ENCODE assay signal across 1 cellular context in the genomic region with DNA sequence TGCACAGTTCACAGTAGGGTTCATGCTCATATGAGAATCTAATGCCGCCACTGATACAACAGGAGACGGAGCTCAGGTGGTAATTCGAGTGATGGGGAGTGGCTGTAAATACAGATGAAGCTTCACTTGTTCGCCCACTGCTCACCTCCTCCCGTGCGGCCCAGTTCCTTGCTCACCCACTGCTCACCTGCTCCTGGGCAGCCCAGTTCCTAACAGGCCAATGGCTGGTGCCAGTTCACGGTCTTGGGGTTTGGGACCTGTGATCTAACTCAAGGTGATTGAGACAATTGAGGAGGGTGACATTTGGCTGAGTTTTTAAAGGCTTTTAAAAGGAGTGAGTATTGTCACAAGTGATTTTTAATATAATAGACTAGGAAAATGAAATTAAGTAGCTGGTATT.
TF ChIP-seq lines count a peak whose summit lies in the region.

No MANE protein-coding gene starts in this region.

TF ChIP-seq in HepG2, 621 proteins besides CTCF, POLR2A, EP300 and RAD21:
- no peak for TF ChIP-seq ETV6 (CRISPR knock-in tag; conservative IDR thresholded peaks at IDR 0.05)
- peak; percentile 83 for TF ChIP-seq RBM22 (optimal IDR thresholded peaks at IDR 0.05; ENCODE audit: low read length)
- TF ChIP-seq NFATC3 (CRISPR knock-in tag; IDR thresholded peaks at IDR 0.05) = no peak
